In genomic region chr1:221759436-221759835, GRCh38 we compare ENCODE assay signal across 1 cellular context.
A peak's percentile ranks its signal among the peaks of the same experiment; 100 is the strongest.
TF ChIP-seq lines count a peak whose summit lies in the region.

No MANE protein-coding gene starts in this region.

TF ChIP-seq in endothelial cell of umbilical vein, 7 proteins besides CTCF, POLR2A, EP300 and RAD21:
- TF ChIP-seq POLR2AphosphoS5 (IDR thresholded peaks at IDR 0.05; ENCODE audit: insufficient read depth, low read depth, low read length) (peak; percentile 28), GATA2 (IDR thresholded peaks at IDR 0.05; ENCODE audit: insufficient read depth, insufficient read length, low read depth, low read length) (peak; percentile 97), JUN (IDR thresholded peaks at IDR 0.05; ENCODE audit: borderline replicate concordance, insufficient read depth, insufficient read length, low read depth) (peak; percentile 42), FOS (IDR thresholded peaks at IDR 0.05; ENCODE audit: borderline replicate concordance, insufficient read depth, low read length) (peak; percentile 67), MAX (IDR thresholded peaks at IDR 0.05; ENCODE audit: insufficient read depth, insufficient read length) (no peak), MYC (IDR thresholded peaks at IDR 0.05; ENCODE audit: low read depth, low read length) (no peak)
